Comparison of ENCODE assay signal across 18 cellular contexts in the genomic region with DNA sequence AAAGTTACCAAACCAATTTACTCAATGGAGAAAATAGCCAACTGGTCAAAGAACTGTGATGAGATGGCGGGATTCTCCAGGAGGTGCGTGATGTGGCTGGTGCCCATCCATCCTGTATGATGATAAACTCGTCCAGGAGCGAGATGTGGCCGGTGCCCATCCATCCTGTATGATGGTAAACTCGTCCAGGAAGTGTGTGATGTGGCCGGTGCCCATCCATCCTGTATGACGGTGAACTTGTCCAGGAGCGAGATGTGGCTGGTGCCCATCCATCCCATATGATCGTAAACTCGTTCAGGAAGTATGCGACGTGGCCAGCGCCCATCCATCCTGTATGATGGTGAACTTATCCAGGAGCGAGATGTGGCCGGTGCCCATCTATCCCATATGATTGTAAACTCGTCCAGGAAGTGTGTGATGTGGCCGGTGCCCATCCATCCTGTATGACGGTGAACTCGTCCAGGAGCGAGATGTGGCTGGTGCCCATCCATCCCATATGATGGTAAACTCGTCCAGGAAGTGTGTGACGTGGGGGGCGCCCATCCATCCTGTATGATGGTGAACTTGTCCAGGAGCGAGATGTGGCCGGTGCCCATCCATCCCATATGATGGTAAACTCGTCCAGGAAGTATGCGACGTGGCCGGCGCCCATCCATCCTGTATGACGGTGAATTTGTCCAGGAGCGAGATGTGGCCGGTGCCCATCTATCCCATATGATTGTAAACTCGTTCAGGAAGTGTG.
DNase-seq lines count a peak whose midpoint lies in the region; ATAC-seq and TF ChIP-seq lines count a peak whose summit lies in the region.
"Had no signal": no experiment of that assay in that cellular context is flagged by ENCODE, and none has a peak within 500 bp of the region (broad histone marks: within the 10 kb centered on the region; RNA-seq: fewer than 3 reads in every experiment).

No MANE protein-coding gene starts in this region.

- intact Hi-C loops in Right ventricle myocardium superior (cut with DNase I) (no loop called here), lower lobe of right lung (cut with DNase I) (no loop called here), spleen (cut with DNase I; ENCODE audit: low total_unique reads) (no loop called here)

- WGBS in spleen, 5 donors: 79 to 94% (median 88%) methylated on average over 35 of the region's 35 CpGs

- no peak for ATAC-seq in Right ventricle myocardium superior (ENCODE audit: poor library complexity)
- ATAC-seq in lower lobe of right lung: no peak
- ATAC-seq: A549; CD8-positive, alpha-beta T cell; HCT116 had no signal

- CTCF ChIA-PET in RWPE1 (lab: Yijun Ruan, JAX): no interaction called here

- H3K36me3 ChIP-seq in right atrium auricular region: no peaks in the 10 kb centered on the region
- no peaks in the 10 kb centered on the region for H3K36me3 ChIP-seq in lower lobe of right lung
- H3K36me3 ChIP-seq in spleen: no peaks in the 10 kb centered on the region

- H3K4me3 ChIP-seq in right atrium auricular region (no peak overlapping the region), lower lobe of right lung (no peak overlapping the region), spleen (no peak overlapping the region)
- H3K4me3 ChIP-seq: A549, GM23248 had no signal

- no peak overlapping the region for H3K27ac ChIP-seq in right atrium auricular region
- no peak overlapping the region for H3K27ac ChIP-seq in lower lobe of right lung
- no peak overlapping the region for H3K27ac ChIP-seq in spleen
- H3K27ac ChIP-seq in RWPE1: no peak overlapping the region
- H3K27ac ChIP-seq: A549, GM23248 had no signal

- TF ChIP-seq POLR2A in spleen (IDR thresholded peaks at IDR 0.05): no peak

- H3K4me1 ChIP-seq in right atrium auricular region (no peaks in the 10 kb centered on the region), lower lobe of right lung (no peaks in the 10 kb centered on the region), spleen (no peaks in the 10 kb centered on the region)
- H3K4me1 ChIP-seq: A549, Caco-2 had no signal

- DNase-seq in Right ventricle myocardium superior: peak; percentile 33
- no peak for DNase-seq in right atrium auricular region (ENCODE audit: low spot score)
- peak; percentile 34 for DNase-seq in lower lobe of right lung
- peak; percentile 47 for DNase-seq in spleen
- DNase-seq in RWPE1 (ENCODE audit: low spot score): no peak
- DNase-seq in mesenteric fat pad (ENCODE audit: low spot score): no peak
- DNase-seq in H4 (ENCODE audit: low spot score): no peak
- DNase-seq: 8988T; C1 segment of cervical spinal cord; Caco-2; CD4-positive, CD25-positive, alpha-beta regulatory T cell; CD8-positive, alpha-beta T cell; DMS153; DND-41; GM23248; H9 had no signal

- no peak for TF ChIP-seq CTCF in right atrium auricular region (IDR thresholded peaks at IDR 0.05)
- no peak for TF ChIP-seq CTCF in lower lobe of right lung (IDR thresholded peaks at IDR 0.05)
- no peak for TF ChIP-seq CTCF in spleen (IDR thresholded peaks at IDR 0.05 in 8 of 11, conservative IDR thresholded peaks at IDR 0.05 in 3 of 11)
- TF ChIP-seq CTCF in RWPE1 (conservative IDR thresholded peaks at IDR 0.05; ENCODE audit: low read depth): no peak

- POLR2A ChIA-PET in RWPE1 (lab: Yijun Ruan, JAX; ENCODE audit: low non-redundant PET): no interaction called here

- H3K9me3 ChIP-seq in right atrium auricular region (no peaks in the 10 kb centered on the region), lower lobe of right lung (no peaks in the 10 kb centered on the region), spleen (no peaks in the 10 kb centered on the region)
- H3K9me3 ChIP-seq: A549, Caco-2 had no signal

- H3K27me3 ChIP-seq in right atrium auricular region (no peaks in the 10 kb centered on the region), lower lobe of right lung (ENCODE audit: low read depth) (no peaks in the 10 kb centered on the region), spleen (replicated peaks in 1 of 7) (peaks cover 0 to 11% (median 0%) of the 10 kb centered on the region in 7 donors)

Comparison
In these comparisons a context has a peak if more than half of its experiments do, and no peak if none do; other contexts are left out.
1. DNase-seq: peak in Right ventricle myocardium superior (single experiment), lower lobe of right lung (single experiment) and spleen (single experiment); none in right atrium auricular region (single experiment), RWPE1 (single experiment), mesenteric fat pad (single experiment) and H4 (single experiment).